In genomic region chr5:111606194-111606593, GRCh38 we compare ENCODE assay signal across 29 cellular contexts.
"Had no signal": no experiment of that assay in that cellular context is flagged by ENCODE, and none has a peak within 500 bp of the region (broad histone marks: within the 10 kb centered on the region; RNA-seq: fewer than 3 reads in every experiment).

No MANE protein-coding gene starts in this region.

- H3K4me1 ChIP-seq: adrenal gland, Peyer's patch had no signal

- H3K4me3 ChIP-seq: adrenal gland, Peyer's patch had no signal

- H3K27ac ChIP-seq: adrenal gland, Peyer's patch, RWPE1, VCaP had no signal

- H3K36me3 ChIP-seq: adrenal gland, Peyer's patch had no signal

- H3K9me3 ChIP-seq: adrenal gland, Peyer's patch had no signal

- H3K27me3 ChIP-seq: adrenal gland, Peyer's patch had no signal

- DNase-seq: activated B cell treated with CpG ODN at 0.5 μM for 24 hours; activated CD4-positive, alpha-beta memory T cell treated with anti-CD3 and anti-CD28 coated beads for 36 hours; activated CD4-positive, alpha-beta T cell treated with anti-CD3 and anti-CD28 coated beads for 4 hours; activated CD4-positive, alpha-beta T cell treated with anti-CD3 and anti-CD28 coated beads, Interleukin-2, amount 50 U/mL, for 1 hour; activated CD4-positive, CD25-positive, alpha-beta regulatory T cell treated with anti-CD3 and anti-CD28 coated beads, Interleukin-2, amount 50 U/mL, for 72 hours; activated CD8-positive, alpha-beta memory T cell treated with anti-CD3 and anti-CD28 coated beads, Interleukin-2, amount 50 U/mL, for 4 hours; activated gamma-delta T cell treated with Interleukin-2 at 50 U/mL for 16 hours; activated naive CD4-positive, alpha-beta T cell treated with anti-CD3 and anti-CD28 coated beads for 36 hours; activated T-cell treated with anti-CD3 and anti-CD28 coated beads for 4 hours; activated T-cell treated with anti-CD3 and anti-CD28 coated beads, Interleukin-2, amount 50 U/mL, for 4 hours; adrenal gland; anterior cingulate cortex; central memory CD4-positive, alpha-beta T cell; Karpas-422; NCI-H1105; NCI-H1417 treated with DMSO at 0.1 percent for 48 hours; NCI-H187 treated with DMSO at 0.1 percent for 48 hours; NCI-H2081; NCI-H226; NCI-H446 treated with DMSO at 0.1 percent for 48 hours; NCI-H69; PC-3; Peyer's patch; SIG-M5; T-helper 1 cell; T-helper 2 cell; T-helper 9 cell had no signal
